In genomic region chr14:72611506-72611905, GRCh38 we compare ENCODE assay signal across 12 cellular contexts.
"Had no signal": no experiment of that assay in that cellular context is flagged by ENCODE, and none has a peak within 500 bp of the region (broad histone marks: within the 10 kb centered on the region; RNA-seq: fewer than 3 reads in every experiment).

No MANE protein-coding gene starts in this region.

- H3K36me3 Mint-ChIP-seq: stimulated activated naive B cell treated with anti-CD40 and anti-IgM and Interleukin-4, amounts not matched to agents 10 μg/mL and 1 μg/mL and 100 μg/mL, for 72 hours had no signal

- DNase-seq: activated CD4-positive, alpha-beta T cell treated with anti-CD3 and anti-CD28 coated beads for 36 hours; activated naive CD4-positive, alpha-beta T cell treated with anti-CD3 and anti-CD28 coated beads for 36 hours; kidney; pancreas; stimulated activated CD4-positive, alpha-beta T cell treated with anti-CD3 and anti-CD28 coated beads, Interleukin-2, amount 100 ng/mL, for 48 hours; stimulated activated naive B cell treated with anti-CD40 and anti-IgM and Interleukin-4, amounts not matched to agents 10 μg/mL and 1 μg/mL and 100 μg/mL, for 72 hours; T-helper 17 cell had no signal

- H3K4me3 Mint-ChIP-seq: activated CD4-positive, alpha-beta T cell treated with anti-CD3 and anti-CD28 coated beads for 36 hours; activated naive CD4-positive, alpha-beta T cell treated with anti-CD3 and anti-CD28 coated beads for 36 hours; neural crest cell; stimulated activated naive B cell treated with anti-CD40 and anti-IgM and Interleukin-4, amounts not matched to agents 10 μg/mL and 1 μg/mL and 100 μg/mL, for 72 hours; T-helper 17 cell had no signal

- H3K9me3 ChIP-seq: pancreas, tibial nerve had no signal

- ATAC-seq: activated CD4-positive, alpha-beta T cell treated with anti-CD3 and anti-CD28 coated beads for 36 hours; esophagus mucosa; pancreas; stimulated activated naive B cell treated with anti-CD40 and anti-IgM and Interleukin-4, amounts not matched to agents 10 μg/mL and 1 μg/mL and 100 μg/mL, for 72 hours; T-helper 17 cell had no signal

- H3K27me3 ChIP-seq: cardiac muscle cell, pancreas, tibial nerve had no signal

- H3K4me3 ChIP-seq: cardiac muscle cell, pancreas, tibial nerve had no signal

- H3K4me1 Mint-ChIP-seq: activated CD4-positive, alpha-beta T cell treated with anti-CD3 and anti-CD28 coated beads for 36 hours had no signal

- H3K9me3 Mint-ChIP-seq: activated naive CD4-positive, alpha-beta T cell treated with anti-CD3 and anti-CD28 coated beads for 36 hours; activated T-helper 2 cell treated with anti-CD3 and anti-CD28 coated beads, Interferon-gamma antibody, Interleukin-2, Interleukin-4, amounts not matched to agents 10 μg/mL and 5 μg/mL and 100 μg/mL, durations not matched to agents 14 hours and 24 hours and 36 hours; neural crest cell; stimulated activated naive B cell treated with anti-CD40 and anti-IgM and Interleukin-4, amounts not matched to agents 10 μg/mL and 1 μg/mL and 100 μg/mL, for 72 hours had no signal

- H3K36me3 ChIP-seq: cardiac muscle cell, pancreas, tibial nerve had no signal

- H3K27me3 Mint-ChIP-seq: activated CD4-positive, alpha-beta T cell treated with anti-CD3 and anti-CD28 coated beads for 36 hours had no signal

- H3K27ac Mint-ChIP-seq: activated CD4-positive, alpha-beta T cell treated with anti-CD3 and anti-CD28 coated beads for 36 hours; activated naive CD4-positive, alpha-beta T cell treated with anti-CD3 and anti-CD28 coated beads for 36 hours; activated T-helper 2 cell treated with anti-CD3 and anti-CD28 coated beads, Interferon-gamma antibody, Interleukin-2, Interleukin-4, amounts not matched to agents 10 μg/mL and 5 μg/mL and 100 μg/mL, durations not matched to agents 14 hours and 24 hours and 36 hours; stimulated activated naive B cell treated with anti-CD40 and anti-IgM and Interleukin-4, amounts not matched to agents 10 μg/mL and 1 μg/mL and 100 μg/mL, for 72 hours; T-helper 17 cell had no signal

- H3K27ac ChIP-seq: cardiac muscle cell, pancreas, tibial nerve had no signal
